10 cellular contexts compared by ENCODE assay signal in the genomic region with DNA sequence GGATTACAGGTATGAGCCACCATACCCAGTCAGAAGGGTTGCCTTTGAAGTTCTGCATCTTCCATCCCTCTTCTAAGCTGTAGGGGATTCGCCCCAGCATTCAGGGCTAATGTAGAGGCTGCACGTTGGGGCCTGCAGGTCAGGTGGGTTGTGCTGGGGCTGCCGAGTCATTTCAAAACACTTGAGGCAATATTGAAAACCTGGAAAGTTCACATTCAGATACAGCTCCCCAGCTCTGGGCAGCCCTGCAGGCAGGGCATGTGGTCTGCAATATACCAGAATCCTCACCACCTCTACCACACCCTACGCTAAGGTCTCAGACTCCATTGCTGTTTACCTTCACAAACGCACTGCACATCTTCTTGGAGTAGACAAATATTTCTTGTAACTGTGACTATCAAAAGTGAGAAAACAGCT. TPM values are rescaled to one million over a fixed set of nuclear protein-coding genes. Genes with fewer than 3 reads are reported as not detected.
A peak's percentile ranks its signal among the peaks of the same experiment; 100 is the strongest.
DNase-seq lines count a peak whose midpoint lies in the region; ATAC-seq, FAIRE-seq and TF ChIP-seq lines count a peak whose summit lies in the region.
"Had no signal": no experiment of that assay in that cellular context is flagged by ENCODE, and none has a peak within 500 bp of the region (broad histone marks: within the 10 kb centered on the region; RNA-seq: fewer than 3 reads in every experiment).

No MANE protein-coding gene starts in this region.

- POLR2A ChIA-PET in GM12878 (lab: Charles Lee): interaction anchor here (0.8 to 1.4 kb wide), 3 partner anchors 8 to 120 kb away, joined by 3 to 4 read pairs (median 4); no protein-coding TSS in a partner anchor

- H3K27me3 ChIP-seq in GM12878 (replicated peaks in 1 of 2; ENCODE audit: control insufficient read depth in 2 of 2, insufficient read depth in 2 of 2, low read length in 1 of 2): no peaks in the 10 kb centered on the region
- H3K27me3 ChIP-seq in gastroesophageal sphincter: peaks cover 38% of the 10 kb centered on the region
- peaks cover 0 to 34% (median 0%) of the 10 kb centered on the region in 3 experiments for H3K27me3 ChIP-seq in neuronal stem cell (ENCODE audit: control insufficient read depth in 3 of 3, insufficient read depth in 3 of 3, low read depth in 1 of 3, low read length in 3 of 3)

- no peaks in the 10 kb centered on the region for H3K79me1 ChIP-seq in neuronal stem cell (ENCODE audit: low read depth, low read length)

- H3K9ac ChIP-seq in GM12878 (ENCODE audit: control insufficient read depth, insufficient read depth, low read length) (no peak overlapping the region), neuronal stem cell (ENCODE audit: low read depth, low read length, poor library complexity) (no peak overlapping the region)

- no peak overlapping the region for H3K18ac ChIP-seq in neuronal stem cell (ENCODE audit: low read length)

- no peaks in the 10 kb centered on the region for H4K20me1 ChIP-seq in GM12878 (ENCODE audit: control insufficient read depth, insufficient read depth)

- H3K27ac ChIP-seq in GM12878 (ENCODE audit: control insufficient read depth, insufficient read depth) (peak overlapping the region; percentile 74), coronary artery (no peak overlapping the region), gastroesophageal sphincter (no peak overlapping the region), neuronal stem cell (replicated peaks; ENCODE audit: low read length) (no peak overlapping the region)
- H3K27ac ChIP-seq: left lung had no signal

- 1% methylated on average over 5 of the region's 5 CpGs for WGBS in GM12878 (ENCODE audit: insufficient coverage, insufficient replicate concordance, low lambda C conversion rate, missing lambda C conversion rate)
- 80% methylated on average over 3 of the region's 5 CpGs; no CpG with 5 or more reads in 1 of the 2 donors for WGBS in gastroesophageal sphincter (ENCODE audit: low coverage in 1 of 2), 2 donors
- WGBS in neuronal stem cell (ENCODE audit: extremely low coverage in 2 of 2, insufficient read length in 2 of 2, insufficient replicate concordance in 1 of 2), 2 donors: no CpG with 5 or more reads among the region's 5 CpGs

- H3K79me2 ChIP-seq in GM12878 (ENCODE audit: control insufficient read depth, insufficient read depth, low read length): no peaks in the 10 kb centered on the region

- H2BK5ac ChIP-seq in neuronal stem cell (ENCODE audit: low read length): no peak overlapping the region

- H3K4me1 ChIP-seq in GM12878 (ENCODE audit: control insufficient read depth, insufficient read depth, low read length) (peaks cover 47% of the 10 kb centered on the region), gastroesophageal sphincter (no peaks in the 10 kb centered on the region), neuronal stem cell (ENCODE audit: control insufficient read depth in 2 of 2, insufficient read depth in 1 of 2, low read depth in 1 of 2, low read length in 2 of 2) (no peaks in the 10 kb centered on the region)
- H3K4me1 ChIP-seq: left lung had no signal

- BruUV-seq in GM12878 (replicated peaks; lab: Mats Ljungman, UMichigan): no TSS peak

- CTCF ChIA-PET in GM12878 (lab: Yijun Ruan, JAX): interaction anchor here (0.7 to 1.9 kb wide), 7 partner anchors 9 to 243 kb away, joined by 3 to 6 read pairs (median 3); no protein-coding TSS in a partner anchor

- RAD21 ChIA-PET in GM12878 (lab: Charles Lee; ENCODE audit: unreplicated experiment): interaction anchor here (0.6 to 1.6 kb wide), 5 partner anchors 12 to 75 kb away, joined by 3 to 6 read pairs (median 4); no protein-coding TSS in a partner anchor

- TF ChIP-seq POLR2A in GM12878 (IDR thresholded peaks at IDR 0.05; ENCODE audit: low read depth, low read length): no peak
- no peak for TF ChIP-seq POLR2A in gastroesophageal sphincter (IDR thresholded peaks at IDR 0.05)

- SMC1A ChIA-PET in GM12878 (lab: Charles Lee; ENCODE audit: uncharacterized antibody, unreplicated experiment): interaction anchor here (0.8 to 2.5 kb wide), 5 partner anchors 9 to 1277 kb away, joined by 3 to 11 read pairs (median 6); no protein-coding TSS in a partner anchor

- no peak overlapping the region for H4K91ac ChIP-seq in neuronal stem cell (ENCODE audit: low read depth, low read length, poor library complexity)

- DNase-seq in GM18507 (ENCODE audit: extremely low spot score, insufficient read length, low read depth) (no peak), GM12878 (ENCODE audit: low read depth, low spot score) (peak; percentile 86), HCEC 1CT (no peak), coronary artery (ENCODE audit: low spot score) (no peak), neuronal stem cell (ENCODE audit: low spot score) (no peak)
- DNase-seq: left lung; NK-92 treated with Interleukin-12 subunit alpha and Interleukin-12 subunit beta, amount 100 ng/mL, for 24 hours had no signal

- in situ Hi-C loops in GM12878 (cut with MboI): no loop called here

- no peak overlapping the region for H2AK5ac ChIP-seq in neuronal stem cell (ENCODE audit: low read depth, low read length)

- intact Hi-C loops in GM12878 (cut with micrococcal nuclease; ENCODE audit: unreplicated experiment): loop anchor here (2.0 kb wide), 1 partner anchor 26 kb away; the partner anchor contains the start of gene CCNE1

- TF ChIP-seq CTCF in GM12878 (IDR thresholded peaks at IDR 0.05 in 2 of 3, conservative IDR thresholded peaks at IDR 0.05 in 1 of 3; ENCODE audit: control insufficient read depth in 2 of 3, extremely low read depth in 1 of 3, insufficient read depth in 1 of 3, low read depth in 3 of 3, low read length in 3 of 3) (no peak), coronary artery (IDR thresholded peaks at IDR 0.05) (no peak), gastroesophageal sphincter (IDR thresholded peaks at IDR 0.05) (no peak)

- H3K4me3 ChIP-seq in GM12878 (peak overlapping the region; percentile 58; the same call in 1 of the 2 replicates), coronary artery (no peak overlapping the region), gastroesophageal sphincter (no peak overlapping the region), neuronal stem cell (ENCODE audit: low read length in 2 of 2) (no peak overlapping the region)
- H3K4me3 ChIP-seq: left lung had no signal

- no peak overlapping the region for H4K8ac ChIP-seq in neuronal stem cell (ENCODE audit: low read depth, low read length)

- H3K9me3 ChIP-seq in GM12878 (replicated peaks; ENCODE audit: control insufficient read depth, insufficient read depth, low read length) (no peaks in the 10 kb centered on the region), gastroesophageal sphincter (no peaks in the 10 kb centered on the region), neuronal stem cell (replicated peaks in 1 of 2; ENCODE audit: control insufficient read depth in 2 of 2, insufficient read depth in 1 of 2, low read depth in 1 of 2, low read length in 2 of 2) (peaks cover 0 to 2% of the 10 kb centered on the region in 2 donors)
- H3K9me3 ChIP-seq: left lung had no signal

- H3K4ac ChIP-seq in neuronal stem cell (ENCODE audit: low read length): no peak overlapping the region

- H3K14ac ChIP-seq in neuronal stem cell (ENCODE audit: low read length): no peak overlapping the region

- H3K23ac ChIP-seq in neuronal stem cell (ENCODE audit: low read depth, low read length, poor library complexity): no peak overlapping the region

- H3K36me3 ChIP-seq in GM12878 (ENCODE audit: control insufficient read depth in 2 of 2, insufficient read depth in 2 of 2, low read length in 1 of 2): no peaks in the 10 kb centered on the region
- H3K36me3 ChIP-seq in gastroesophageal sphincter: no peaks in the 10 kb centered on the region
- no peaks in the 10 kb centered on the region for H3K36me3 ChIP-seq in neuronal stem cell (replicated peaks in 1 of 2; ENCODE audit: control insufficient read depth in 2 of 2, insufficient read depth in 2 of 2, low read length in 2 of 2)
- H3K36me3 ChIP-seq: left lung had no signal

- no peak overlapping the region for H2BK12ac ChIP-seq in neuronal stem cell (ENCODE audit: low read length)

- TF ChIP-seq RAD21 in GM12878 (IDR thresholded peaks at IDR 0.05; ENCODE audit: insufficient read depth, low read depth, low read length): 0 out of 2 replicates have a peak, but pooled peaks have one; percentile 10

- TF ChIP-seq EP300 in GM12878 (IDR thresholded peaks at IDR 0.05; ENCODE audit: borderline replicate concordance in 1 of 2, control insufficient read depth in 1 of 2, low read depth in 2 of 2, low read length in 2 of 2): 0 out of 4 replicates have a peak, but pooled peaks have one; percentile 14 to 22
- no peak for TF ChIP-seq EP300 in gastroesophageal sphincter (IDR thresholded peaks at IDR 0.05)

- H2AFZ ChIP-seq in GM12878 (ENCODE audit: control insufficient read depth, low read depth, low read length) (no peak overlapping the region; the same call in 1 of the 2 replicates), neuronal stem cell (ENCODE audit: low read length) (no peak overlapping the region)

- peak overlapping the region; percentile 90 for H3K4me2 ChIP-seq in GM12878 (ENCODE audit: control insufficient read depth, insufficient read depth)
- H3K4me2 ChIP-seq in neuronal stem cell (ENCODE audit: insufficient read depth, low read length, poor library complexity, severe bottlenecking): no peak overlapping the region

- ATAC-seq in GM19468 (IDR thresholded peaks at IDR 0.05; ENCODE audit: extremely low read depth, unreplicated experiment) (peak; percentile 31), HG03159 (IDR thresholded peaks at IDR 0.05; ENCODE audit: unreplicated experiment) (peak; percentile 52), GM12878 (peak; percentile 86), gastroesophageal sphincter (no peak)
- ATAC-seq: left lung had no signal

- no peak overlapping the region for H2BK15ac ChIP-seq in neuronal stem cell (ENCODE audit: low read length)

- FAIRE-seq in GM18507 (lab: Jason Lieb, UNC): peak; percentile 82
- FAIRE-seq in GM12878 (lab: Jason Lieb, UNC): peak; percentile 97

- H2BK120ac ChIP-seq in neuronal stem cell (ENCODE audit: low read depth, low read length): no peak overlapping the region

RNA-seq across cellular contexts. Expression of gene CCNE1, which starts 24.6 kb away (rescaled TPM):
- total RNA-seq in GM12878 (2013; cell fraction: nucleolus; rRNA removed): 4.8 and 8.6 TPM in 2 replicates
- total RNA-seq in GM12878 (2014; rRNA removed) (42.2 and 43.7 TPM in 2 replicates), GM12878 (2014; rRNA removed; fragmentation: Illumina TruSeq; extraction: Trizol) (31.8 and 33.4 TPM in 2 replicates), GM12878 (2021) (35.7 and 41.9 TPM in 2 replicates), gastroesophageal sphincter (1 to 10 TPM; 1.5 to 5.0 (median 2.9) TPM)
- 9.7 TPM for polyA plus RNA-seq in GM12878 (2011; ENCODE audit: low read depth)
- polyA plus RNA-seq in GM12878 (2011; rRNA removed) (19.4 and 22.7 TPM in 2 replicates), GM12878 (2014; fragmentation: Illumina TruSeq; extraction: Trizol) (43.1 TPM in 2 replicates), GM12878 (2014; fragmentation: Nextera tagmentation; extraction: Ambion mirVana) (10 to 100 TPM in 1 of 2 experiments, 1 to 10 TPM in 1; 9.3 to 17.0 TPM), GM12878 (2014; rRNA removed) (44.2 and 46.0 TPM in 2 replicates), GM12878 (2016; fragmentation: Nextera tagmentation; extraction: Ambion mirVana) (10 to 100 TPM in 1 of 2 experiments, 1 to 10 TPM in 1; 6.3 to 39.7 TPM)
- 16.2 and 16.7 TPM in 2 replicates for polyA plus RNA-seq in GM12878 (2011; cell fraction: cytosol; rRNA removed)
- polyA plus RNA-seq in GM12878 (2011; cell fraction: nucleus; rRNA removed): 29.6 and 35.5 TPM in 2 replicates
- polyA plus RNA-seq in GM12878 (2012): 12.5 and 14.4 TPM in 2 replicates
- 9.9 and 15.7 TPM in 2 replicates for polyA minus RNA-seq in GM12878 (2011; rRNA and poly(A)+ RNA removed)
- polyA minus RNA-seq in GM12878 (2011; cell fraction: cytosol; rRNA and poly(A)+ RNA removed): 3.9 and 9.9 TPM in 2 replicates
- 9.6 and 22.5 TPM in 2 replicates for polyA minus RNA-seq in GM12878 (2011; cell fraction: nucleus; rRNA and poly(A)+ RNA removed)
- 15.7 TPM for polyA plus RNA-seq in neuronal stem cell (2013, experiment 1 of 2)
- 15.8 TPM for polyA plus RNA-seq in neuronal stem cell (2013, experiment 2 of 2)
